Comparison of ENCODE assay signal across 8 cellular contexts in the genomic region with DNA sequence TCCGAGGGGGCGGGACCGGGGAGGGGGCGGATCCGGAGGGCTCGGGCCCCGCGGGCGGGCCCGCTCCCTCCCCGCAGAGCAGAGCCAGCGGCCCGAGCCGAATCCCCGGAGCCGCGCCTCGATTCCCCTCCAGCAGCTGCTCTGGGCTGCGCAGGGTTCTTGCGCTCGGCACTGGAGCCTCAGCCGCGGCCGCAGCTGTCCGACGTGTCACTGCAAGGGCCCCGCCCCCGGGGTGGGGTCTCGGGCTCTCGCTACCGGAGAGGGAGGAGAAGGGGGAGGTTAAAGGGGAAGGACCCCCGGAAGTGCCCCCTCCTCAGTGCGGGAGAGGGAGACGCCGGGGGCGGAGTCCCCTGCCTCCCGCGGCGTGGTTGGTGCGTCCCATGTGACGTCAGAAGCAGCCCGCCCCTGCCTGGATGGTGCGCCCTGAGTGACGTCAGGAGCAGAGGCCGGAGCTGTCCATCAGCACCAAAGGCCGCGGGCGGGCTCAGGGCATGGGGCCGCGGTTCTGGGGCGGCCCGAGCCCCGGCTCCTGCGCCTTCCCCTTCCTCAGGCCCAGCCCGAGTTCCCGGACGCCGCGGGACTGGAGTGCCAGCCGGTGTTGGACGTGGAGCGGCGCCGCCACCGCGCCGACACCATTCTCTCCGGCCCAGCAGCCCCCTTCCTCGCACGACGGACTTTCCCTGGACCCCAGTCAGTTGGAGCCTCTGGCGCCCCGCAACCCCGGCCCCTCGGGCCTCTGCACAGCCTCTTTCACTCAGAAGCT. TPM values are rescaled to one million over a fixed set of nuclear protein-coding genes. Genes with fewer than 3 reads are reported as not detected.
DNase-seq lines count a peak whose midpoint lies in the region; ATAC-seq, FAIRE-seq and TF ChIP-seq lines count a peak whose summit lies in the region.

A gene with protein sequence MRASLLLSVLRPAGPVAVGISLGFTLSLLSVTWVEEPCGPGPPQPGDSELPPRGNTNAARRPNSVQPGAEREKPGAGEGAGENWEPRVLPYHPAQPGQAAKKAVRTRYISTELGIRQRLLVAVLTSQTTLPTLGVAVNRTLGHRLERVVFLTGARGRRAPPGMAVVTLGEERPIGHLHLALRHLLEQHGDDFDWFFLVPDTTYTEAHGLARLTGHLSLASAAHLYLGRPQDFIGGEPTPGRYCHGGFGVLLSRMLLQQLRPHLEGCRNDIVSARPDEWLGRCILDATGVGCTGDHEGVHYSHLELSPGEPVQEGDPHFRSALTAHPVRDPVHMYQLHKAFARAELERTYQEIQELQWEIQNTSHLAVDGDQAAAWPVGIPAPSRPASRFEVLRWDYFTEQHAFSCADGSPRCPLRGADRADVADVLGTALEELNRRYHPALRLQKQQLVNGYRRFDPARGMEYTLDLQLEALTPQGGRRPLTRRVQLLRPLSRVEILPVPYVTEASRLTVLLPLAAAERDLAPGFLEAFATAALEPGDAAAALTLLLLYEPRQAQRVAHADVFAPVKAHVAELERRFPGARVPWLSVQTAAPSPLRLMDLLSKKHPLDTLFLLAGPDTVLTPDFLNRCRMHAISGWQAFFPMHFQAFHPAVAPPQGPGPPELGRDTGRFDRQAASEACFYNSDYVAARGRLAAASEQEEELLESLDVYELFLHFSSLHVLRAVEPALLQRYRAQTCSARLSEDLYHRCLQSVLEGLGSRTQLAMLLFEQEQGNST (minus strand): TSS at position 214 of the 763 bp plus-strand sequence. CDS start 271 bp downstream, outside the sequence.
A gene with protein sequence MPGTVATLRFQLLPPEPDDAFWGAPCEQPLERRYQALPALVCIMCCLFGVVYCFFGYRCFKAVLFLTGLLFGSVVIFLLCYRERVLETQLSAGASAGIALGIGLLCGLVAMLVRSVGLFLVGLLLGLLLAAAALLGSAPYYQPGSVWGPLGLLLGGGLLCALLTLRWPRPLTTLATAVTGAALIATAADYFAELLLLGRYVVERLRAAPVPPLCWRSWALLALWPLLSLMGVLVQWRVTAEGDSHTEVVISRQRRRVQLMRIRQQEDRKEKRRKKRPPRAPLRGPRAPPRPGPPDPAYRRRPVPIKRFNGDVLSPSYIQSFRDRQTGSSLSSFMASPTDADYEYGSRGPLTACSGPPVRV (plus strand): TSS at position 433 of the 763 bp plus-strand sequence. CDS start 700 bp downstream, outside the sequence.

- H3K9ac ChIP-seq in Loucy (ENCODE audit: low read depth, low read length, poor library complexity, severe bottlenecking) = peak within 1 kb of the TSS; percentile 60

- no peaks in the 10 kb centered on the region for H3K9me3 Mint-ChIP-seq in natural killer cell

- H3K27ac Mint-ChIP-seq in natural killer cell = peak within 1 kb of the TSS; percentile 84 to 85

- peaks cover 30 to 31% of the 10 kb centered on the region in 2 donors for H3K4me1 Mint-ChIP-seq in natural killer cell

- no peak for FAIRE-seq in H54 (lab: Jason Lieb, UNC)

- intact Hi-C loops in natural killer cell (cut with micrococcal nuclease) = loop anchor here (1.0 kb wide), 1 partner anchor 9 kb away; no protein-coding TSS in a partner anchor

- peak within 1 kb of the TSS; percentile 79 for H3K27ac ChIP-seq in RWPE2 (ENCODE audit: poor library complexity, severe bottlenecking)

- H4K20me1 ChIP-seq in Loucy (ENCODE audit: insufficient read depth, low read length, poor library complexity, severe bottlenecking) = peaks cover 7% of the 10 kb centered on the region

- H3K79me2 ChIP-seq in Loucy (ENCODE audit: insufficient read depth, low read length) = no peaks in the 10 kb centered on the region

- no peaks in the 10 kb centered on the region for H3F3A ChIP-seq in Loucy (ENCODE audit: low read depth)

- peak within 1 kb of the TSS; percentile 90 for H3K4me3 Mint-ChIP-seq in natural killer cell

- TF ChIP-seq CTCF in Loucy (conservative IDR thresholded peaks at IDR 0.05; ENCODE audit: low read length) (no peak), RWPE2 (IDR thresholded peaks at IDR 0.05; ENCODE audit: poor library complexity, severe bottlenecking) (no peak), natural killer cell (IDR thresholded peaks at IDR 0.05) (no peak)

- H3K4me1 ChIP-seq in Loucy (ENCODE audit: insufficient read depth, low read length, poor library complexity, severe bottlenecking) (peaks cover 10% of the 10 kb centered on the region), RWPE2 (ENCODE audit: insufficient read depth, poor library complexity, severe bottlenecking) (no peaks in the 10 kb centered on the region)

- H3K36me3 ChIP-seq in Loucy (ENCODE audit: insufficient read depth, low read length) (no peaks in the 10 kb centered on the region), RWPE2 (ENCODE audit: low read depth) (peaks cover 26% of the 10 kb centered on the region)

- H2AFZ ChIP-seq in Loucy (ENCODE audit: low read length) = peak within 1 kb of the TSS; percentile 93

- ATAC-seq in RWPE2 (ENCODE audit: low read depth) = peak; percentile 72
- peak; percentile 79 to 91 (median 83) for ATAC-seq in natural killer cell

- TF ChIP-seq POLR2A in H54 (IDR thresholded peaks at IDR 0.05; ENCODE audit: low read depth, low read length) = peak; percentile 42; the same call in 1 of the 2 replicates

- peaks cover 6 to 25% of the 10 kb centered on the region in 2 donors for H3K27me3 Mint-ChIP-seq in natural killer cell (ENCODE audit: low read depth in 2 of 2)

- H3K9me2 ChIP-seq in Loucy (replicated peaks; ENCODE audit: low read depth, low read length) = no peaks in the 10 kb centered on the region

- no peaks in the 10 kb centered on the region for H3K36me3 Mint-ChIP-seq in natural killer cell

- H3K9me3 ChIP-seq in Loucy (ENCODE audit: insufficient read depth, low read depth, low read length) = no peaks in the 10 kb centered on the region
- no peaks in the 10 kb centered on the region for H3K9me3 ChIP-seq in RWPE2 (ENCODE audit: severe bottlenecking)

- peak; percentile 98 for DNase-seq in EL
- DNase-seq in H54 (ENCODE audit: insufficient read length, low spot score) = peak; percentile 98
- DNase-seq in RWPE2 (ENCODE audit: low spot score) = peak; percentile 99
- DNase-seq in activated effector memory CD4-positive, alpha-beta T cell treated with Interleukin-2 at 50 U/mL for 16 hours = peak; percentile 87
- peak; percentile 97 for DNase-seq in fibroblast of peridontal ligament (ENCODE audit: extremely low read depth)
- peak; percentile 89 for DNase-seq in natural killer cell
- peak; percentile 80 to 94 (median 88) for DNase-seq in stimulated activated naive CD4-positive, alpha-beta T cell (lab: John Stamatoyannopoulos, UW)

- peak within 1 kb of the TSS; percentile 71 for H3K4me3 ChIP-seq in Loucy (ENCODE audit: low read length, poor library complexity, severe bottlenecking)
- peak within 1 kb of the TSS; percentile 80 for H3K4me3 ChIP-seq in RWPE2 (ENCODE audit: severe bottlenecking)

- no peaks in the 10 kb centered on the region for H3K27me3 ChIP-seq in Loucy (ENCODE audit: insufficient read depth, low read length, poor library complexity, severe bottlenecking)
- no peaks in the 10 kb centered on the region for H3K27me3 ChIP-seq in RWPE2 (ENCODE audit: insufficient read depth, poor library complexity, severe bottlenecking)

- H3K4me2 ChIP-seq in Loucy (ENCODE audit: low read depth, low read length, poor library complexity, severe bottlenecking) = peak within 1 kb of the TSS; percentile 85

RNA-seq across cellular contexts. Expression of the first gene that starts in this region (rescaled TPM):
- total RNA-seq in natural killer cell = 10 to 100 TPM in 2 of 3 donors, 1 to 10 TPM in 1; 9.6 to 19.2 (median 12.7) TPM

RNA-seq across cellular contexts. Expression of the second gene that starts in this region (rescaled TPM):
- total RNA-seq in natural killer cell = 1 to 10 TPM; 1.7 to 2.3 (median 1.8) TPM

Comparison
In these comparisons a context has a peak if more than half of its experiments do, and no peak if none do; other contexts are left out.
1. Peak in every context shown above with its lines: DNase-seq, ATAC-seq, H3K4me3 ChIP-seq and H3K27ac ChIP-seq.